9 cellular contexts compared by ENCODE assay signal in genomic region chr1:100131623-100132022, GRCh38. TPM values are rescaled to one million over a fixed set of nuclear protein-coding genes. Genes with fewer than 3 reads are reported as not detected.
DNase-seq lines count a peak whose midpoint lies in the region; ATAC-seq, FAIRE-seq and TF ChIP-seq lines count a peak whose summit lies in the region.
"Had no signal": no experiment of that assay in that cellular context is flagged by ENCODE, and none has a peak within 500 bp of the region (broad histone marks: within the 10 kb centered on the region; RNA-seq: fewer than 3 reads in every experiment).

No MANE protein-coding gene starts in this region.

- H3K9me3 ChIP-seq in keratinocyte (ENCODE audit: control insufficient read depth, low read depth, low read length) = no peaks in the 10 kb centered on the region

- H3K36me3 Mint-ChIP-seq in activated T-helper 1 cell treated with anti-CD3 and anti-CD28 coated beads, Interleukin-12 subunit alpha, Interleukin-12 subunit beta, Interleukin-2, Interleukin-4 antibody, amounts not matched to agents 30 ng/mL and 10 ng/mL and 1 ng/mL, durations not matched to agents 14 hours and 24 hours and 36 hours (ENCODE audit: low read depth) = peaks cover 14% of the 10 kb centered on the region

- FAIRE-seq in GM19239 (lab: Jason Lieb, UNC) (peak; percentile 11), keratinocyte (lab: Jason Lieb, UNC) (no peak)

- ATAC-seq in HG03097 (IDR thresholded peaks at IDR 0.05; ENCODE audit: low FRiP score, unreplicated experiment) (no peak), GM18870 (IDR thresholded peaks at IDR 0.05; ENCODE audit: unreplicated experiment) (no peak)

- H3K36me3 ChIP-seq in keratinocyte (ENCODE audit: control insufficient read depth in 2 of 2, extremely low read depth in 1 of 2, insufficient read depth in 2 of 2, low read length in 2 of 2) = no peaks in the 10 kb centered on the region

- peaks cover 56% of the 10 kb centered on the region for H3K4me1 Mint-ChIP-seq in activated T-helper 1 cell treated with anti-CD3 and anti-CD28 coated beads, Interleukin-12 subunit alpha, Interleukin-12 subunit beta, Interleukin-2, Interleukin-4 antibody, amounts not matched to agents 30 ng/mL and 10 ng/mL and 1 ng/mL, durations not matched to agents 14 hours and 24 hours and 36 hours (ENCODE audit: low read depth)

- no peaks in the 10 kb centered on the region for H3K9me1 ChIP-seq in keratinocyte (ENCODE audit: control insufficient read depth, extremely low read depth, insufficient read depth, low read length)

- peak overlapping the region; percentile 88 for H3K9ac ChIP-seq in keratinocyte (ENCODE audit: control insufficient read depth, extremely low read depth, insufficient read depth, low read length)

- peak overlapping the region; percentile 99 for H3K4me3 Mint-ChIP-seq in activated T-helper 1 cell treated with anti-CD3 and anti-CD28 coated beads, Interleukin-12 subunit alpha, Interleukin-12 subunit beta, Interleukin-2, Interleukin-4 antibody, amounts not matched to agents 30 ng/mL and 10 ng/mL and 1 ng/mL, durations not matched to agents 14 hours and 24 hours and 36 hours

- no peaks in the 10 kb centered on the region for H4K20me1 ChIP-seq in keratinocyte (ENCODE audit: control insufficient read depth, extremely low read depth, insufficient read depth, low read length)

- peaks cover 15% of the 10 kb centered on the region for H3K4me1 ChIP-seq in keratinocyte (ENCODE audit: control insufficient read depth, extremely low read depth, insufficient read depth, low read length)

- no peaks in the 10 kb centered on the region for H3K27me3 Mint-ChIP-seq in activated T-helper 1 cell treated with anti-CD3 and anti-CD28 coated beads, Interleukin-12 subunit alpha, Interleukin-12 subunit beta, Interleukin-2, Interleukin-4 antibody, amounts not matched to agents 30 ng/mL and 10 ng/mL and 1 ng/mL, durations not matched to agents 14 hours and 24 hours and 36 hours (ENCODE audit: insufficient read depth)

- H3K27me3 ChIP-seq in keratinocyte (ENCODE audit: control insufficient read depth, extremely low read depth, insufficient read depth, low read length) = no peaks in the 10 kb centered on the region

- TF ChIP-seq CTCF in 22Rv1 (IDR thresholded peaks at IDR 0.05) (no peak), keratinocyte (optimal IDR thresholded peaks at IDR 0.05 in 1 of 3, IDR thresholded peaks at IDR 0.05 in 1 of 3, conservative IDR thresholded peaks at IDR 0.05 in 1 of 3; ENCODE audit: extremely low read depth in 1 of 3, insufficient read depth in 2 of 3, low read length in 3 of 3) (no peak)

- dilution Hi-C loops in keratinocyte (cut with MboI; ENCODE audit: extremely low pct_ligation_motif_present, low sequenced_read_pairs) = no loop called here

- H3K9me3 Mint-ChIP-seq in activated T-helper 1 cell treated with anti-CD3 and anti-CD28 coated beads, Interleukin-12 subunit alpha, Interleukin-12 subunit beta, Interleukin-2, Interleukin-4 antibody, amounts not matched to agents 30 ng/mL and 10 ng/mL and 1 ng/mL, durations not matched to agents 14 hours and 24 hours and 36 hours = no peaks in the 10 kb centered on the region

- no peak for DNase-seq in GM19239 (ENCODE audit: insufficient read length, low spot score)
- DNase-seq in activated T-helper 1 cell treated with anti-CD3 and anti-CD28 coated beads, Interleukin-12 subunit alpha, Interleukin-12 subunit beta, Interleukin-2, Interleukin-4 antibody, amounts not matched to agents 30 ng/mL and 10 ng/mL and 1 ng/mL, durations not matched to agents 14 hours and 24 hours and 36 hours (ENCODE audit: low spot score) = no peak
- DNase-seq in keratinocyte (ENCODE audit: low read depth, low spot score) = no peak
- DNase-seq in caudate nucleus (lab: John Stamatoyannopoulos, UW) = no peak
- DNase-seq in stimulated activated CD8-positive, alpha-beta memory T cell treated with anti-CD3 and anti-CD28 coated beads, Interleukin-4, amount 100 ng/mL, for 48 hours = no peak
- DNase-seq: NCI-H2171 treated with DMSO at 0.1 percent for 48 hours had no signal

- intact Hi-C loops in activated T-helper 1 cell treated with anti-CD3 and anti-CD28 coated beads, Interleukin-12 subunit alpha, Interleukin-12 subunit beta, Interleukin-2, Interleukin-4 antibody, amounts not matched to agents 30 ng/mL and 10 ng/mL and 1 ng/mL, durations not matched to agents 14 hours and 24 hours and 36 hours (cut with micrococcal nuclease) = loop anchor here (1.0 to 5.0 kb wide), 4 partner anchors 135 to 327 kb away; partner anchors contain the start of gene RTCA

- H3K27ac Mint-ChIP-seq in activated T-helper 1 cell treated with anti-CD3 and anti-CD28 coated beads, Interleukin-12 subunit alpha, Interleukin-12 subunit beta, Interleukin-2, Interleukin-4 antibody, amounts not matched to agents 30 ng/mL and 10 ng/mL and 1 ng/mL, durations not matched to agents 14 hours and 24 hours and 36 hours = peak overlapping the region; percentile 98

- H3K4me2 ChIP-seq in keratinocyte (ENCODE audit: control insufficient read depth, extremely low read depth, insufficient read depth, low read depth, low read length) = peak overlapping the region; percentile 73

- H3K4me3 ChIP-seq in keratinocyte (ENCODE audit: control insufficient read depth in 2 of 3, extremely low read depth in 1 of 3, insufficient read depth in 2 of 3, low read depth in 1 of 3, low read length in 3 of 3) = peak overlapping the region; percentile 75 to 99 (median 96)

- peaks cover 74% of the 10 kb centered on the region for H3K79me2 ChIP-seq in keratinocyte (ENCODE audit: control insufficient read depth, insufficient read depth, low read length)

- H2AFZ ChIP-seq in keratinocyte (ENCODE audit: control insufficient read depth, low read length) = peak overlapping the region; percentile 100

- H3K27ac ChIP-seq in 22Rv1 = peak overlapping the region; percentile 89
- peak overlapping the region; percentile 79 for H3K27ac ChIP-seq in keratinocyte (ENCODE audit: control insufficient read depth, insufficient read depth, low read length)
- H3K27ac ChIP-seq in caudate nucleus (ENCODE audit: low read depth, low read length) = no peak overlapping the region

RNA-seq across cellular contexts. Expression of gene SASS6, which starts 1.1 kb away (rescaled TPM):
- 16.4 and 16.7 TPM in 2 replicates for total RNA-seq in activated T-helper 1 cell treated with anti-CD3 and anti-CD28 coated beads, Interleukin-12 subunit alpha, Interleukin-12 subunit beta, Interleukin-2, Interleukin-4 antibody, amounts not matched to agents 30 ng/mL and 10 ng/mL and 1 ng/mL, durations not matched to agents 14 hours and 24 hours and 36 hours
- polyA plus RNA-seq in keratinocyte = 1.0 to 2.5 TPM (median 1.3 TPM) in 3 replicates
- polyA plus RNA-seq in keratinocyte (2011; ENCODE audit: low read depth) = 3.2 TPM
- polyA plus RNA-seq in keratinocyte (2011; cell fraction: cytosol; rRNA removed) = 0.77 and 1.3 TPM in 2 replicates
- polyA plus RNA-seq in keratinocyte (2011; cell fraction: nucleus; rRNA removed) = 1.3 and 2.2 TPM in 2 replicates
- polyA plus RNA-seq in keratinocyte (2012; ENCODE audit: low replicate concordance) = 1.0 and 2.6 TPM in 2 replicates
- polyA minus RNA-seq in keratinocyte = 0.46 to 1.4 TPM (median 0.98 TPM) in 3 replicates
- polyA minus RNA-seq in keratinocyte (2011; cell fraction: cytosol; rRNA and poly(A)+ RNA removed) = 0.58 TPM
- 0.53 and 1.4 TPM in 2 replicates for polyA minus RNA-seq in keratinocyte (2011; cell fraction: nucleus; rRNA and poly(A)+ RNA removed)

RNA-seq across cellular contexts. Expression of gene TRMT13, which starts 1.3 kb away (rescaled TPM):
- total RNA-seq in activated T-helper 1 cell treated with anti-CD3 and anti-CD28 coated beads, Interleukin-12 subunit alpha, Interleukin-12 subunit beta, Interleukin-2, Interleukin-4 antibody, amounts not matched to agents 30 ng/mL and 10 ng/mL and 1 ng/mL, durations not matched to agents 14 hours and 24 hours and 36 hours = 21.8 and 25.0 TPM in 2 replicates
- 6.4 to 15.3 TPM (median 9.5 TPM) in 3 replicates for polyA plus RNA-seq in keratinocyte
- 11.4 TPM for polyA plus RNA-seq in keratinocyte (2011; ENCODE audit: low read depth)
- polyA plus RNA-seq in keratinocyte (2011; cell fraction: cytosol; rRNA removed) = 4.9 and 7.8 TPM in 2 replicates
- 15.4 and 27.2 TPM in 2 replicates for polyA plus RNA-seq in keratinocyte (2011; cell fraction: nucleus; rRNA removed)
- 6.2 and 7.3 TPM in 2 replicates for polyA plus RNA-seq in keratinocyte (2012; ENCODE audit: low replicate concordance)
- polyA minus RNA-seq in keratinocyte = 1.3 to 7.9 TPM (median 7.0 TPM) in 3 replicates
- polyA minus RNA-seq in keratinocyte (2011; cell fraction: cytosol; rRNA and poly(A)+ RNA removed) = 2.9 TPM
- 6.1 and 16.0 TPM in 2 replicates for polyA minus RNA-seq in keratinocyte (2011; cell fraction: nucleus; rRNA and poly(A)+ RNA removed)

RNA-seq across cellular contexts. Expression of gene LRRC39, which starts 46.4 kb away (rescaled TPM):
- 0.36 and 1.0 TPM in 2 replicates for total RNA-seq in activated T-helper 1 cell treated with anti-CD3 and anti-CD28 coated beads, Interleukin-12 subunit alpha, Interleukin-12 subunit beta, Interleukin-2, Interleukin-4 antibody, amounts not matched to agents 30 ng/mL and 10 ng/mL and 1 ng/mL, durations not matched to agents 14 hours and 24 hours and 36 hours
- polyA plus RNA-seq in keratinocyte = 0.17 to 0.88 TPM (median 0.57 TPM) in 3 replicates
- 2.0 TPM for polyA plus RNA-seq in keratinocyte (2011; ENCODE audit: low read depth)
- polyA plus RNA-seq in keratinocyte (2011; cell fraction: cytosol; rRNA removed) = 0.19 TPM in 1 of 2 replicates, not detected in the other
- polyA plus RNA-seq in keratinocyte (2011; cell fraction: nucleus; rRNA removed) = 2.3 and 2.6 TPM in 2 replicates
- polyA plus RNA-seq in keratinocyte (2012; ENCODE audit: low replicate concordance) = 0.10 and 1.3 TPM in 2 replicates
- polyA minus RNA-seq in keratinocyte = 0.67 TPM in 1 of 3 replicates, not detected in the others
- not detected for polyA minus RNA-seq in keratinocyte (2011; cell fraction: cytosol; rRNA and poly(A)+ RNA removed)
- 0.78 TPM in 1 of 2 replicates, not detected in the other for polyA minus RNA-seq in keratinocyte (2011; cell fraction: nucleus; rRNA and poly(A)+ RNA removed)
